ENCODE assay signal across 11 cellular contexts in genomic region chr10:13706175-13706574, GRCh38.
DNase-seq lines count a peak whose midpoint lies in the region; FAIRE-seq and TF ChIP-seq lines count a peak whose summit lies in the region.
"Had no signal": no experiment of that assay in that cellular context is flagged by ENCODE, and none has a peak within 500 bp of the region (broad histone marks: within the 10 kb centered on the region; RNA-seq: fewer than 3 reads in every experiment).

No MANE protein-coding gene starts in this region.

- H3K4me3 ChIP-seq in GM08714 (ENCODE audit: low read length) (peak overlapping the region; percentile 53), astrocyte (ENCODE audit: insufficient read depth, low read depth, low read length) (peak overlapping the region; percentile 92), hepatocyte (no peak overlapping the region), rectal smooth muscle tissue (ENCODE audit: low read length) (peak overlapping the region; percentile 79)

- no peaks in the 10 kb centered on the region for H3K9me3 Mint-ChIP-seq in astrocyte (ENCODE audit: unreplicated experiment)
- H3K9me3 Mint-ChIP-seq: activated CD4-positive, alpha-beta T cell treated with anti-CD3 and anti-CD28 coated beads, Interleukin-2, amount 10 ng/mL, durations not matched to agents 24 days and 14 days had no signal

- H3K9me3 ChIP-seq in astrocyte (ENCODE audit: insufficient read depth, low read depth, low read length) (no peaks in the 10 kb centered on the region), hepatocyte (ENCODE audit: low read depth) (no peaks in the 10 kb centered on the region)
- H3K9me3 ChIP-seq: adrenal gland had no signal

- H3K27ac Mint-ChIP-seq in astrocyte (ENCODE audit: unreplicated experiment) = peak overlapping the region; percentile 24
- H3K27ac Mint-ChIP-seq: activated CD4-positive, alpha-beta T cell treated with anti-CD3 and anti-CD28 coated beads, Interleukin-2, amount 10 ng/mL, durations not matched to agents 24 days and 14 days had no signal

- H3K9ac ChIP-seq in astrocyte (ENCODE audit: low read length) = peak overlapping the region; percentile 87
- no peak overlapping the region for H3K9ac ChIP-seq in rectal smooth muscle tissue (ENCODE audit: low read length)

- H2AFZ ChIP-seq in astrocyte (ENCODE audit: low read depth, low read length) = no peak overlapping the region
- H2AFZ ChIP-seq in hepatocyte = no peak overlapping the region

- peaks cover 63% of the 10 kb centered on the region for H3K4me1 Mint-ChIP-seq in astrocyte (ENCODE audit: low read depth, unreplicated experiment)

- H3K27ac ChIP-seq in astrocyte (ENCODE audit: low read depth, low read length) (peak overlapping the region; percentile 64), hepatocyte (peak overlapping the region; percentile 10), rectal smooth muscle tissue (ENCODE audit: low read depth, low read length) (no peak overlapping the region)

- TF ChIP-seq CTCF in astrocyte (IDR thresholded peaks at IDR 0.05; ENCODE audit: insufficient read depth, low read depth, low read length) (no peak), hepatocyte (IDR thresholded peaks at IDR 0.05; ENCODE audit: poor library complexity) (no peak)

- in situ Hi-C loops in G401 (cut with HindIII; ENCODE audit: low sequenced_read_pairs) = no loop called here

- peaks cover 56% of the 10 kb centered on the region for H4K20me1 ChIP-seq in astrocyte (ENCODE audit: insufficient read depth, low read length)
- H4K20me1 ChIP-seq in hepatocyte (ENCODE audit: insufficient read depth, poor library complexity, severe bottlenecking) = no peaks in the 10 kb centered on the region

- no peak for TF ChIP-seq POLR2A in H54 (IDR thresholded peaks at IDR 0.05; ENCODE audit: low read depth, low read length)

- no peak for FAIRE-seq in astrocyte (lab: Jason Lieb, UNC)
- FAIRE-seq in H54 (lab: Jason Lieb, UNC) = no peak

- H3K9me2 ChIP-seq in hepatocyte (replicated peaks; ENCODE audit: insufficient read depth) = no peaks in the 10 kb centered on the region

- no peak for DNase-seq in astrocyte (ENCODE audit: low read depth)
- DNase-seq in hepatocyte (ENCODE audit: low spot score) = no peak
- no peak for DNase-seq in H54 (ENCODE audit: insufficient read length, low spot score)
- DNase-seq in NCI-H226 = no peak
- no peak for DNase-seq in G401 (ENCODE audit: low spot score)
- DNase-seq in GM19240 (ENCODE audit: insufficient read length, low spot score) = no peak
- DNase-seq: activated CD4-positive, alpha-beta T cell treated with anti-CD3 and anti-CD28 coated beads, Interleukin-2, amount 10 ng/mL, durations not matched to agents 24 days and 14 days; adrenal gland; NCI-H2171 treated with DMSO at 0.1 percent for 48 hours had no signal

- H3K27me3 Mint-ChIP-seq in astrocyte (ENCODE audit: low read depth, unreplicated experiment) = no peaks in the 10 kb centered on the region

- WGBS in hepatocyte (ENCODE audit: low lambda C conversion rate, missing lambda C conversion rate) = 49% methylated on average over 4 of the region's 4 CpGs

- H3K4me1 ChIP-seq in astrocyte (ENCODE audit: insufficient read depth, low read length) = peaks cover 69% of the 10 kb centered on the region
- H3K4me1 ChIP-seq in hepatocyte (ENCODE audit: insufficient read depth) = peaks cover 33% of the 10 kb centered on the region
- peaks cover 12% of the 10 kb centered on the region for H3K4me1 ChIP-seq in rectal smooth muscle tissue (ENCODE audit: control insufficient read depth, insufficient read depth, low read length)

- no peaks in the 10 kb centered on the region for H3K27me3 ChIP-seq in astrocyte (ENCODE audit: insufficient read depth, low read length)
- no peaks in the 10 kb centered on the region for H3K27me3 ChIP-seq in hepatocyte
- H3K27me3 ChIP-seq in rectal smooth muscle tissue (ENCODE audit: control insufficient read depth, insufficient read depth, low read length) = no peaks in the 10 kb centered on the region
- H3K27me3 ChIP-seq: adrenal gland had no signal

- peaks cover 6% of the 10 kb centered on the region for H3K36me3 ChIP-seq in astrocyte (ENCODE audit: insufficient read depth, low read length)
- no peaks in the 10 kb centered on the region for H3K36me3 ChIP-seq in hepatocyte (replicated peaks; ENCODE audit: insufficient read depth, low read depth)
- no peaks in the 10 kb centered on the region for H3K36me3 ChIP-seq in rectal smooth muscle tissue (ENCODE audit: control insufficient read depth, insufficient read depth, low read length)

- H3K79me2 ChIP-seq in astrocyte (ENCODE audit: insufficient read depth, low read length) (peaks cover 96% of the 10 kb centered on the region), hepatocyte (peaks cover 17% of the 10 kb centered on the region)

- peak overlapping the region; percentile 88 for H3K4me3 Mint-ChIP-seq in astrocyte (ENCODE audit: unreplicated experiment)

- H3K4me2 ChIP-seq in astrocyte (ENCODE audit: low read length) (peak overlapping the region; percentile 98), hepatocyte (peak overlapping the region; percentile 91)

- H3K36me3 Mint-ChIP-seq in astrocyte (ENCODE audit: low read depth, unreplicated experiment) = peaks cover 8% of the 10 kb centered on the region
